In the genomic region with DNA sequence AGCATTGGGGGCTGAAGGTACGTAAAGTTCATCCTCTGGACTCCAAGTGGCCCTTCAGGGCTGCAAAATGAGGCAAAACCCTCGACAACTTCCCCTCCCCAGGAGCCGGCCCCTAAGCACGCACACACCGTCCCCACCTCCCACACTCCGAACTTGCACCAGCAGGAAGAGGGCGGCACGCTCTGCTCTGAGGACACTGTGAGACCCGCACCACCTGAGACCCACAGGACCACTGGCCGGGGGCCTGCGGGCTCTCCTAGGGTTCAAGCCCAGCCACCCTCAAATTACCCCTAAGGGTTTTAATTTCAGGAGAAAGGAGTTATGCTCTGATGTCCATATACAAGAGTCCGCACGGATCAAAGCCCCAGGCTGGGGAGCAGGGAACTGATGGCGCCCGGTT, we compare ENCODE assay signal across 23 cellular contexts. TPM values are rescaled to one million over a fixed set of nuclear protein-coding genes. Genes with fewer than 3 reads are reported as not detected.
A peak's percentile ranks its signal among the peaks of the same experiment; 100 is the strongest.
DNase-seq lines count a peak whose midpoint lies in the region; ATAC-seq, FAIRE-seq and TF ChIP-seq lines count a peak whose summit lies in the region.
"Had no signal": no experiment of that assay in that cellular context is flagged by ENCODE, and none has a peak within 500 bp of the region (broad histone marks: within the 10 kb centered on the region; RNA-seq: fewer than 3 reads in every experiment).

No MANE protein-coding gene starts in this region.

- H3K9me3 ChIP-seq in left ventricle myocardium inferior (replicated peaks) (no peaks in the 10 kb centered on the region), GM12878 (replicated peaks; ENCODE audit: control insufficient read depth, insufficient read depth, low read length) (no peaks in the 10 kb centered on the region), neuronal stem cell (replicated peaks in 1 of 2; ENCODE audit: control insufficient read depth in 2 of 2, insufficient read depth in 1 of 2, low read depth in 1 of 2, low read length in 2 of 2) (no peaks in the 10 kb centered on the region)
- H3K9me3 ChIP-seq: A549; BLaER1 treated with 17β-estradiol and CSF1 and Interleukin-3, amounts not matched to agents 10 nM and 100 nM; Caco-2 had no signal

- no peak overlapping the region for H3K18ac ChIP-seq in neuronal stem cell (ENCODE audit: low read length)

- POLR2A ChIA-PET in GM12878 (lab: Charles Lee) = no interaction called here

- no peak overlapping the region for H2BK5ac ChIP-seq in neuronal stem cell (ENCODE audit: low read length)

- H2AK5ac ChIP-seq in neuronal stem cell (ENCODE audit: low read depth, low read length) = no peak overlapping the region

- no peak for TF ChIP-seq EP300 in GM12878 (IDR thresholded peaks at IDR 0.05; ENCODE audit: borderline replicate concordance in 1 of 2, control insufficient read depth in 1 of 2, low read depth in 2 of 2, low read length in 2 of 2)

- H3K27ac ChIP-seq in left ventricle myocardium inferior (replicated peaks) (peak overlapping the region; percentile 58), GM12878 (ENCODE audit: control insufficient read depth, insufficient read depth) (no peak overlapping the region), neuronal stem cell (replicated peaks; ENCODE audit: low read length) (no peak overlapping the region)
- H3K27ac ChIP-seq: 22Rv1; A549; BLaER1 treated with 17β-estradiol and CSF1 and Interleukin-3, amounts not matched to agents 10 nM and 100 nM; C4-2B had no signal

- H3K4me1 ChIP-seq in left ventricle myocardium inferior = peaks cover 26% of the 10 kb centered on the region
- H3K4me1 ChIP-seq in GM12878 (ENCODE audit: control insufficient read depth, insufficient read depth, low read length) = no peaks in the 10 kb centered on the region
- H3K4me1 ChIP-seq in neuronal stem cell (ENCODE audit: control insufficient read depth in 2 of 2, insufficient read depth in 1 of 2, low read depth in 1 of 2, low read length in 2 of 2) = peaks cover 8 to 13% of the 10 kb centered on the region in 2 donors
- H3K4me1 ChIP-seq: A549; BLaER1 treated with 17β-estradiol and CSF1 and Interleukin-3, amounts not matched to agents 10 nM and 100 nM; Caco-2 had no signal

- H2BK15ac ChIP-seq in neuronal stem cell (ENCODE audit: low read length) = no peak overlapping the region

- peak overlapping the region; percentile 78 for H3K27ac Mint-ChIP-seq in neural crest cell (ENCODE audit: unreplicated experiment)
- H3K27ac Mint-ChIP-seq: B cell; CD4-positive, alpha-beta T cell; CD8-positive, alpha-beta T cell had no signal

- TF ChIP-seq RAD21 in GM12878 (IDR thresholded peaks at IDR 0.05; ENCODE audit: insufficient read depth, low read depth, low read length) = no peak

- H2BK120ac ChIP-seq in neuronal stem cell (ENCODE audit: low read depth, low read length) = no peak overlapping the region

- SMC1A ChIA-PET in GM12878 (lab: Charles Lee; ENCODE audit: uncharacterized antibody, unreplicated experiment) = interaction anchor here (1.2 kb wide), 1 partner anchor 252 kb away, joined by 4 read pairs; no protein-coding TSS in a partner anchor

- no peak overlapping the region for H3K9ac ChIP-seq in GM12878 (ENCODE audit: control insufficient read depth, insufficient read depth, low read length)
- no peak overlapping the region for H3K9ac ChIP-seq in neuronal stem cell (ENCODE audit: low read depth, low read length, poor library complexity)
- H3K9ac ChIP-seq: BLaER1 treated with 17β-estradiol and CSF1 and Interleukin-3, amounts not matched to agents 10 nM and 100 nM had no signal

- H3K4me3 ChIP-seq in left ventricle myocardium inferior (no peak overlapping the region), GM12878 (no peak overlapping the region), neuronal stem cell (ENCODE audit: low read length in 2 of 2) (no peak overlapping the region)
- H3K4me3 ChIP-seq: A549; BLaER1 treated with 17β-estradiol and CSF1 and Interleukin-3, amounts not matched to agents 10 nM and 100 nM had no signal

- no peak overlapping the region for H4K8ac ChIP-seq in neuronal stem cell (ENCODE audit: low read depth, low read length)

- peak overlapping the region; percentile 82 for H3K14ac ChIP-seq in neuronal stem cell (ENCODE audit: low read length)

- intact Hi-C loops in left ventricle myocardium inferior (cut with micrococcal nuclease) (no loop called here), cardiac septum (cut with DNase I) (no loop called here), GM12878 (cut with micrococcal nuclease; ENCODE audit: unreplicated experiment) (no loop called here)

- H2AFZ ChIP-seq in GM12878 (ENCODE audit: control insufficient read depth, low read depth, low read length) (no peak overlapping the region), neuronal stem cell (ENCODE audit: low read length) (no peak overlapping the region)

- no peak for FAIRE-seq in GM12878 (lab: Jason Lieb, UNC)
- FAIRE-seq: A549, D721Med, G401.6, GM12892, GM18507 had no signal

- H4K20me1 ChIP-seq in GM12878 (ENCODE audit: control insufficient read depth, insufficient read depth) = no peaks in the 10 kb centered on the region

- H3K36me3 Mint-ChIP-seq in neural crest cell (ENCODE audit: low read depth) = peaks cover 4% of the 10 kb centered on the region

- H2BK12ac ChIP-seq in neuronal stem cell (ENCODE audit: low read length) = no peak overlapping the region

- ATAC-seq in GM12878 = no peak
- ATAC-seq in HG02588 (IDR thresholded peaks at IDR 0.05; ENCODE audit: unreplicated experiment) = no peak
- ATAC-seq: A549; CD8-positive, alpha-beta T cell had no signal

- no peak overlapping the region for H4K91ac ChIP-seq in neuronal stem cell (ENCODE audit: low read depth, low read length, poor library complexity)

- TF ChIP-seq CTCF in left ventricle myocardium inferior (IDR thresholded peaks at IDR 0.05; ENCODE audit: borderline replicate concordance) = no peak
- no peak for TF ChIP-seq CTCF in GM12878 (IDR thresholded peaks at IDR 0.05 in 2 of 3, conservative IDR thresholded peaks at IDR 0.05 in 1 of 3; ENCODE audit: control insufficient read depth in 2 of 3, extremely low read depth in 1 of 3, insufficient read depth in 1 of 3, low read depth in 3 of 3, low read length in 3 of 3)
- TF ChIP-seq CTCF in neural crest cell (conservative IDR thresholded peaks at IDR 0.05) = no peak

- H3K27me3 Mint-ChIP-seq in neural crest cell (ENCODE audit: low read depth) = no peaks in the 10 kb centered on the region
- H3K27me3 Mint-ChIP-seq: B cell; CD4-positive, alpha-beta T cell had no signal

- no peak overlapping the region for H3K4me3 Mint-ChIP-seq in neural crest cell
- H3K4me3 Mint-ChIP-seq: B cell; CD4-positive, alpha-beta T cell; CD8-positive, alpha-beta T cell had no signal

- H3K36me3 ChIP-seq in left ventricle myocardium inferior (peaks cover 58% of the 10 kb centered on the region), GM12878 (ENCODE audit: control insufficient read depth in 2 of 2, insufficient read depth in 2 of 2, low read length in 1 of 2) (peaks cover 2 to 22% of the 10 kb centered on the region in 2 experiments; a peak in 3 of 4 replicates), neuronal stem cell (replicated peaks in 1 of 2; ENCODE audit: control insufficient read depth in 2 of 2, insufficient read depth in 2 of 2, low read length in 2 of 2) (peaks cover 4 to 20% of the 10 kb centered on the region in 2 donors)

- H3K4me1 Mint-ChIP-seq in neural crest cell = peaks cover 7% of the 10 kb centered on the region
- H3K4me1 Mint-ChIP-seq: B cell had no signal

- H3K79me2 ChIP-seq in GM12878 (ENCODE audit: control insufficient read depth, insufficient read depth, low read length) = no peaks in the 10 kb centered on the region

- H3K79me1 ChIP-seq in neuronal stem cell (ENCODE audit: low read depth, low read length) = no peaks in the 10 kb centered on the region

- DNase-seq in left ventricle myocardium inferior (no peak), cardiac septum (ENCODE audit: low spot score) (no peak), GM12878 (ENCODE audit: low read depth, low spot score) (no peak), neural crest cell (ENCODE audit: low read depth, low spot score) (no peak), neuronal stem cell (ENCODE audit: low spot score) (no peak), NCI-H526 treated with DMSO at 0.1 percent for 48 hours (lab: John Stamatoyannopoulos, UW) (no peak)
- DNase-seq: AML-193; Caco-2; Calu3; CD4-positive, alpha-beta T cell; CD8-positive, alpha-beta T cell; DMS79 treated with DMSO at 0.1 percent for 48 hours; GF-D8 had no signal

- no peaks in the 10 kb centered on the region for H3K9me3 Mint-ChIP-seq in neural crest cell
- H3K9me3 Mint-ChIP-seq: CD4-positive, alpha-beta T cell; CD8-positive, alpha-beta T cell had no signal

- TF ChIP-seq POLR2A in GM12878 (IDR thresholded peaks at IDR 0.05; ENCODE audit: low read depth, low read length) = no peak

- in situ Hi-C loops in GM12878 (cut with MboI) = no loop called here

- no peak overlapping the region for H3K4ac ChIP-seq in neuronal stem cell (ENCODE audit: low read length)

- WGBS in GM12878 (ENCODE audit: insufficient coverage, insufficient replicate concordance, low lambda C conversion rate, missing lambda C conversion rate) = 82% methylated on average over 15 of the region's 15 CpGs
- WGBS in neuronal stem cell (ENCODE audit: extremely low coverage in 2 of 2, insufficient read length in 2 of 2, insufficient replicate concordance in 1 of 2), 2 donors = no CpG with 5 or more reads among the region's 15 CpGs

- CTCF ChIA-PET in GM12878 (lab: Yijun Ruan, JAX) = interaction anchor here (2.1 kb wide), 1 partner anchor 252 kb away, joined by 8 read pairs; no protein-coding TSS in a partner anchor

- H3K27me3 ChIP-seq in left ventricle myocardium inferior (ENCODE audit: low read depth) = no peaks in the 10 kb centered on the region
- H3K27me3 ChIP-seq in GM12878 (replicated peaks in 1 of 2; ENCODE audit: control insufficient read depth in 2 of 2, insufficient read depth in 2 of 2, low read length in 1 of 2) = no peaks in the 10 kb centered on the region
- no peaks in the 10 kb centered on the region for H3K27me3 ChIP-seq in neuronal stem cell (ENCODE audit: control insufficient read depth in 3 of 3, insufficient read depth in 3 of 3, low read depth in 1 of 3, low read length in 3 of 3)
- H3K27me3 ChIP-seq: BLaER1 treated with 17β-estradiol and CSF1 and Interleukin-3, amounts not matched to agents 10 nM and 100 nM had no signal

- BruUV-seq in GM12878 (replicated peaks; lab: Mats Ljungman, UMichigan) = TSS peak; percentile 2

- H3K23ac ChIP-seq in neuronal stem cell (ENCODE audit: low read depth, low read length, poor library complexity) = no peak overlapping the region

- no peak overlapping the region for H3K4me2 ChIP-seq in GM12878 (ENCODE audit: control insufficient read depth, insufficient read depth)
- H3K4me2 ChIP-seq in neuronal stem cell (ENCODE audit: insufficient read depth, low read length, poor library complexity, severe bottlenecking) = no peak overlapping the region
- H3K4me2 ChIP-seq: A549; BLaER1 treated with 17β-estradiol and CSF1 and Interleukin-3, amounts not matched to agents 10 nM and 100 nM had no signal

- RAD21 ChIA-PET in GM12878 (lab: Charles Lee; ENCODE audit: unreplicated experiment) = interaction anchor here (1.1 kb wide), 1 partner anchor 252 kb away, joined by 3 read pairs; no protein-coding TSS in a partner anchor

RNA-seq across cellular contexts. Expression of a gene that starts 49.7 kb away (rescaled TPM):
- total RNA-seq in left ventricle myocardium inferior (14.5 TPM), cardiac septum (7.9 TPM), GM12878 (2014; rRNA removed) (166 and 179 TPM in 2 replicates), GM12878 (2014; rRNA removed; fragmentation: Illumina TruSeq; extraction: Trizol) (56.4 and 65.9 TPM in 2 replicates), GM12878 (2021) (126 and 131 TPM in 2 replicates), neural crest cell (26.5 TPM in 2 replicates)
- total RNA-seq in GM12878 (2013; cell fraction: nucleolus; rRNA removed) = 36.6 and 37.1 TPM in 2 replicates
- 51.7 TPM for polyA plus RNA-seq in GM12878 (2011; ENCODE audit: low read depth)
- polyA plus RNA-seq in GM12878 (2011; rRNA removed) (79.3 and 145 TPM in 2 replicates), GM12878 (2014; fragmentation: Illumina TruSeq; extraction: Trizol) (30.8 and 38.9 TPM in 2 replicates), GM12878 (2014; fragmentation: Nextera tagmentation; extraction: Ambion mirVana) (10 to 100 TPM in 1 of 2 experiments, 1 to 10 TPM in 1; 7.9 to 16.9 TPM), GM12878 (2014; rRNA removed) (241 and 247 TPM in 2 replicates), GM12878 (2016; fragmentation: Nextera tagmentation; extraction: Ambion mirVana) (100 to 1,000 TPM; 186 to 203 TPM)
- polyA plus RNA-seq in GM12878 (2011; cell fraction: cytosol; rRNA removed) = 332 and 398 TPM in 2 replicates
- polyA plus RNA-seq in GM12878 (2011; cell fraction: nucleus; rRNA removed) = 195 and 197 TPM in 2 replicates
- 71.3 and 110 TPM in 2 replicates for polyA plus RNA-seq in GM12878 (2012)
- polyA minus RNA-seq in GM12878 (2011; rRNA and poly(A)+ RNA removed) = 35.4 and 90.0 TPM in 2 replicates
- polyA minus RNA-seq in GM12878 (2011; cell fraction: cytosol; rRNA and poly(A)+ RNA removed) = 31.7 and 32.0 TPM in 2 replicates
- 8.3 and 16.3 TPM in 2 replicates for polyA minus RNA-seq in GM12878 (2011; cell fraction: nucleus; rRNA and poly(A)+ RNA removed)
- polyA plus RNA-seq in neuronal stem cell (2013, experiment 1 of 2) = 25.3 TPM
- polyA plus RNA-seq in neuronal stem cell (2013, experiment 2 of 2) = 27.6 TPM
